ENCODE assay signal across 17 cellular contexts in genomic region chr7:136389933-136390332, GRCh38.
A peak's percentile ranks its signal among the peaks of the same experiment; 100 is the strongest.
DNase-seq lines count a peak whose midpoint lies in the region; ATAC-seq and TF ChIP-seq lines count a peak whose summit lies in the region.
"Had no signal": no experiment of that assay in that cellular context is flagged by ENCODE, and none has a peak within 500 bp of the region (broad histone marks: within the 10 kb centered on the region; RNA-seq: fewer than 3 reads in every experiment).

No MANE protein-coding gene starts in this region.

- 27% methylated on average over 3 of the region's 3 CpGs for WGBS in SK-N-SH (ENCODE audit: low lambda C conversion rate)

- no peaks in the 10 kb centered on the region for H3K9me2 ChIP-seq in SK-N-SH

- H3F3A ChIP-seq in SK-N-SH (replicated peaks; ENCODE audit: insufficient read depth) = no peaks in the 10 kb centered on the region

- no peak overlapping the region for H3K27ac ChIP-seq in SK-N-SH (ENCODE audit: low read depth in 2 of 2, low read length in 1 of 2)
- H3K27ac ChIP-seq: 22Rv1 had no signal

- CTCF ChIA-PET in SK-N-SH (lab: Yijun Ruan, JAX) = interaction anchor here (0.6 to 1.8 kb wide), 3 partner anchors 14 to 300 kb away, joined by 3 to 9 read pairs (median 5); no protein-coding TSS in a partner anchor

- H3K4me3 ChIP-seq in SK-N-SH (ENCODE audit: low read depth in 2 of 2, low read length in 1 of 2) (no peak overlapping the region), epithelial cell of esophagus (ENCODE audit: low read length) (no peak overlapping the region)

- H3K9ac ChIP-seq in SK-N-SH = no peak overlapping the region

- TF ChIP-seq RAD21 in SK-N-SH (IDR thresholded peaks at IDR 0.05; ENCODE audit: low read length) = no peak

- no peak for ATAC-seq in SK-N-SH treated with all-trans-retinoic acid at 6 μM for 48 hours
- no peak for ATAC-seq in HG03135 (IDR thresholded peaks at IDR 0.05; ENCODE audit: unreplicated experiment)

- H3K4me1 ChIP-seq in SK-N-SH (ENCODE audit: control insufficient read depth in 1 of 2, insufficient read depth in 2 of 2, low read depth in 1 of 2, low read length in 1 of 2) = no peaks in the 10 kb centered on the region; a peak in 3 of 4 replicates

- TF ChIP-seq CTCF in SK-N-SH (IDR thresholded peaks at IDR 0.05) = no peak
- TF ChIP-seq CTCF in epithelial cell of esophagus (IDR thresholded peaks at IDR 0.05; ENCODE audit: insufficient read depth, low read depth, low read length, missing control alignments) = no peak

- H3K9me3 ChIP-seq in SK-N-SH = peaks cover 17% of the 10 kb centered on the region; the same call in 1 of the 2 replicates

- DNase-seq in SK-N-SH (no peak), epithelial cell of esophagus (ENCODE audit: low read depth) (peak; percentile 39), renal cortical epithelial cell (ENCODE audit: low read depth) (peak; percentile 3), NCI-H82 (lab: John Stamatoyannopoulos, UW) (no peak), dedifferentiated amniotic fluid mesenchymal stem cell (ENCODE audit: extremely low spot score) (no peak)
- DNase-seq: CD4-positive, CD25-positive, alpha-beta regulatory T cell; NCI-H1048; NCI-H1417 treated with DMSO at 0.1 percent for 48 hours; NCI-H1694 treated with DMSO at 0.1 percent for 48 hours; NCI-H2081; NCI-H345; NCI-H510A treated with DMSO at 0.1 percent for 48 hours; NCI-H748 treated with DMSO at 0.1 percent for 48 hours; SIG-M5 had no signal

- no peaks in the 10 kb centered on the region for H4K20me1 ChIP-seq in SK-N-SH (ENCODE audit: insufficient read depth)

- no peak overlapping the region for H2AFZ ChIP-seq in SK-N-SH (ENCODE audit: low read depth)

- H3K4me2 ChIP-seq in SK-N-SH = no peak overlapping the region

- H3K36me3 ChIP-seq in SK-N-SH (replicated peaks in 1 of 2; ENCODE audit: control insufficient read depth in 1 of 2, insufficient read depth in 2 of 2, low read length in 1 of 2) = no peaks in the 10 kb centered on the region

- TF ChIP-seq EP300 in SK-N-SH (IDR thresholded peaks at IDR 0.05; ENCODE audit: borderline replicate concordance in 1 of 2, low read depth in 1 of 2, low read length in 1 of 2) = no peak

- no peaks in the 10 kb centered on the region for H3K27me3 ChIP-seq in SK-N-SH (ENCODE audit: insufficient read depth)

- no peaks in the 10 kb centered on the region for H3K79me2 ChIP-seq in SK-N-SH (ENCODE audit: insufficient read depth)

- POLR2A ChIA-PET in SK-N-SH (lab: Yijun Ruan, JAX) = no interaction called here

TF ChIP-seq in SK-N-SH treated with all-trans-retinoic acid at 6 μM for 48 hours, 23 proteins besides CTCF, POLR2A, EP300 and RAD21:
- TF ChIP-seq OSR1 (CRISPR knock-in tag; IDR thresholded peaks at IDR 0.05) (no peak), ISL1 (CRISPR knock-in tag; IDR thresholded peaks at IDR 0.05) (peak; percentile 62)
TF ChIP-seq in SK-N-SH treated with all-trans-retinoic acid at 6 μM for 48 hours: peak in this region for 1.

TF ChIP-seq in SK-N-SH, 30 proteins besides CTCF, POLR2A, EP300 and RAD21:
- TF ChIP-seq USF2 (IDR thresholded peaks at IDR 0.05; ENCODE audit: borderline replicate concordance, low read depth, low read length) (no peak), NRF1 (IDR thresholded peaks at IDR 0.05; ENCODE audit: low read depth, low read length) (no peak), FOXM1 (IDR thresholded peaks at IDR 0.05; ENCODE audit: low read depth) (no peak), MAX (IDR thresholded peaks at IDR 0.05; ENCODE audit: low read depth) (no peak), PBX3 (IDR thresholded peaks at IDR 0.05) (no peak), RXRA (IDR thresholded peaks at IDR 0.05; ENCODE audit: borderline replicate concordance, low read depth) (no peak), MEF2A (IDR thresholded peaks at IDR 0.05; ENCODE audit: borderline replicate concordance, low read depth) (no peak), USF1 (IDR thresholded peaks at IDR 0.05; ENCODE audit: borderline replicate concordance, low read depth) (no peak), NFIC (IDR thresholded peaks at IDR 0.05; ENCODE audit: borderline replicate concordance) (no peak), GABPA (IDR thresholded peaks at IDR 0.05; ENCODE audit: low read depth) (no peak), POLR2AphosphoS5 (IDR thresholded peaks at IDR 0.05; ENCODE audit: low read depth, low read length) (no peak)

Comparison
In these comparisons a context has a peak if more than half of its experiments do, and no peak if none do; other contexts are left out.
1. DNase-seq: peak in epithelial cell of esophagus (single experiment) and renal cortical epithelial cell (single experiment); none in SK-N-SH (single experiment), NCI-H82 (single experiment) and dedifferentiated amniotic fluid mesenchymal stem cell (single experiment).